ENCODE assay signal across 3 cellular contexts in the genomic region with DNA sequence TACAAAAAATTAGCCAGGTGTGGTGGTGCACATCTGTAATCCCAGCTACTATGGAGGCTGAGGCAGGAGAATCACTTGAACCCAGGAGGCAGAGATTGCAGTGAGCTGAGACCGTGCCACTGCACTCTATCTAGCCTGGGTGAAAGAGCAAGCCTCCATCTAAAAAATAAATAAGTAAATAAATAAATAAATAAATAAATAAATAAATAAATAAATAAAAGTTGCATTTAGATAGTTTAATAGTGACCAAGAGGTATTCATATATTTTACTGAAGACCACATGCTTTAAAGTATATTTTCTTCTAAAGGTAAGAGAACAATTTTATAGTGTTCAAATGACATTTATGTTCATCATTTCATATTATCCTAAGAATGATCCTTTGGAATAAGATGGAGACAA.
DNase-seq lines count a peak whose midpoint lies in the region; ATAC-seq, FAIRE-seq and TF ChIP-seq lines count a peak whose summit lies in the region.
"Not testable (repeated sequence)": the region's sequence is repeated elsewhere in the genome, so short reads cannot be mapped to it uniquely, and the experiment has no call there.

No MANE protein-coding gene starts in this region.

- not testable (repeated sequence) for H3K27ac ChIP-seq in A549; HEK293 (ENCODE audit: extremely low read depth, low read depth, low read length)

- DNase-seq in A549 (ENCODE audit: low read depth in 1 of 2, low spot score in 1 of 2); RCC 7860 (ENCODE audit: low spot score): not testable (repeated sequence)

- TF ChIP-seq EP300 in A549 (IDR thresholded peaks at IDR 0.05), result not testable (repeated sequence)

- CTCF ChIA-PET in A549 (lab: Yijun Ruan, JAX), result interaction anchor here (0.6 kb wide), 1 partner anchor 12 kb away, joined by 3 read pairs; no protein-coding TSS in a partner anchor
- CTCF ChIA-PET in HEK293 (lab: Yijun Ruan, JAX), result not testable (repeated sequence)

- not testable (repeated sequence) for TF ChIP-seq RAD21 in A549 (conservative IDR thresholded peaks at IDR 0.05 in 1 of 2, IDR thresholded peaks at IDR 0.05 in 1 of 2)

- not testable (repeated sequence) for H3K4me3 ChIP-seq in A549; HEK293 (ENCODE audit: low read depth, low read length)

- FAIRE-seq in A549 (lab: Jason Lieb, UNC), result not testable (repeated sequence)
- FAIRE-seq in RCC 7860 (lab: Jason Lieb, UNC), result peak; percentile 36

- not testable (repeated sequence) for TF ChIP-seq CTCF in A549 (IDR thresholded peaks at IDR 0.05); HEK293 (tag by site-specific recombination; IDR thresholded peaks at IDR 0.05)

- H3K9me3 ChIP-seq in A549; HEK293 (ENCODE audit: control insufficient read depth, insufficient read depth, low read depth, low read length): not testable (repeated sequence)

- not testable (repeated sequence) for TF ChIP-seq POLR2A in A549 (IDR thresholded peaks at IDR 0.05; ENCODE audit: low read length)

- not testable (repeated sequence) for ATAC-seq in A549

- WGBS in A549 (ENCODE audit: missing lambda C conversion rate), result 61% methylated on average over 1 of the region's 1 CpG

- H3K4me1 ChIP-seq in A549; HEK293 (ENCODE audit: control insufficient read depth, insufficient read depth, low read length): not testable (repeated sequence)

- POLR2A ChIA-PET in A549 (lab: Yijun Ruan, JAX); HEK293 (lab: Yijun Ruan, JAX): not testable (repeated sequence)

- not testable (repeated sequence) for H3K36me3 ChIP-seq in HEK293 (ENCODE audit: control insufficient read depth in 2 of 2, insufficient read depth in 1 of 2, low read length in 2 of 2)

- H3K4me2 ChIP-seq in A549, result not testable (repeated sequence)

TF ChIP-seq in A549, 52 proteins besides CTCF, POLR2A, EP300 and RAD21:
- peak; percentile 43 for TF ChIP-seq ZC3H11A (IDR thresholded peaks at IDR 0.05)

TF ChIP-seq in HEK293, 187 proteins besides CTCF, POLR2A, EP300 and RAD21:
- TF ChIP-seq ZNF555 (tag by site-specific recombination; conservative IDR thresholded peaks at IDR 0.05) (peak; percentile 47), ZNF394 (tag by site-specific recombination; IDR thresholded peaks at IDR 0.05; ENCODE audit: borderline replicate concordance) (peak; percentile 75; the same call in 1 of the 2 replicates), ZBTB8A (tag by site-specific recombination; IDR thresholded peaks at IDR 0.05) (0 out of 2 replicates have a peak, but pooled peaks have one; percentile 36), ZNF266 (tag by site-specific recombination; IDR thresholded peaks at IDR 0.05; ENCODE audit: low read depth) (peak; percentile 49; the same call in 1 of the 2 replicates), ZNF623 (tag by site-specific recombination; IDR thresholded peaks at IDR 0.05) (peak; percentile 41), ZNF202 (tag by site-specific recombination; IDR thresholded peaks at IDR 0.05; ENCODE audit: borderline replicate concordance) (0 out of 2 replicates have a peak, but pooled peaks have one; percentile 14), ZNF426 (tag by site-specific recombination; IDR thresholded peaks at IDR 0.05) (peak; percentile 55)
- TF ChIP-seq, protein P1, sequence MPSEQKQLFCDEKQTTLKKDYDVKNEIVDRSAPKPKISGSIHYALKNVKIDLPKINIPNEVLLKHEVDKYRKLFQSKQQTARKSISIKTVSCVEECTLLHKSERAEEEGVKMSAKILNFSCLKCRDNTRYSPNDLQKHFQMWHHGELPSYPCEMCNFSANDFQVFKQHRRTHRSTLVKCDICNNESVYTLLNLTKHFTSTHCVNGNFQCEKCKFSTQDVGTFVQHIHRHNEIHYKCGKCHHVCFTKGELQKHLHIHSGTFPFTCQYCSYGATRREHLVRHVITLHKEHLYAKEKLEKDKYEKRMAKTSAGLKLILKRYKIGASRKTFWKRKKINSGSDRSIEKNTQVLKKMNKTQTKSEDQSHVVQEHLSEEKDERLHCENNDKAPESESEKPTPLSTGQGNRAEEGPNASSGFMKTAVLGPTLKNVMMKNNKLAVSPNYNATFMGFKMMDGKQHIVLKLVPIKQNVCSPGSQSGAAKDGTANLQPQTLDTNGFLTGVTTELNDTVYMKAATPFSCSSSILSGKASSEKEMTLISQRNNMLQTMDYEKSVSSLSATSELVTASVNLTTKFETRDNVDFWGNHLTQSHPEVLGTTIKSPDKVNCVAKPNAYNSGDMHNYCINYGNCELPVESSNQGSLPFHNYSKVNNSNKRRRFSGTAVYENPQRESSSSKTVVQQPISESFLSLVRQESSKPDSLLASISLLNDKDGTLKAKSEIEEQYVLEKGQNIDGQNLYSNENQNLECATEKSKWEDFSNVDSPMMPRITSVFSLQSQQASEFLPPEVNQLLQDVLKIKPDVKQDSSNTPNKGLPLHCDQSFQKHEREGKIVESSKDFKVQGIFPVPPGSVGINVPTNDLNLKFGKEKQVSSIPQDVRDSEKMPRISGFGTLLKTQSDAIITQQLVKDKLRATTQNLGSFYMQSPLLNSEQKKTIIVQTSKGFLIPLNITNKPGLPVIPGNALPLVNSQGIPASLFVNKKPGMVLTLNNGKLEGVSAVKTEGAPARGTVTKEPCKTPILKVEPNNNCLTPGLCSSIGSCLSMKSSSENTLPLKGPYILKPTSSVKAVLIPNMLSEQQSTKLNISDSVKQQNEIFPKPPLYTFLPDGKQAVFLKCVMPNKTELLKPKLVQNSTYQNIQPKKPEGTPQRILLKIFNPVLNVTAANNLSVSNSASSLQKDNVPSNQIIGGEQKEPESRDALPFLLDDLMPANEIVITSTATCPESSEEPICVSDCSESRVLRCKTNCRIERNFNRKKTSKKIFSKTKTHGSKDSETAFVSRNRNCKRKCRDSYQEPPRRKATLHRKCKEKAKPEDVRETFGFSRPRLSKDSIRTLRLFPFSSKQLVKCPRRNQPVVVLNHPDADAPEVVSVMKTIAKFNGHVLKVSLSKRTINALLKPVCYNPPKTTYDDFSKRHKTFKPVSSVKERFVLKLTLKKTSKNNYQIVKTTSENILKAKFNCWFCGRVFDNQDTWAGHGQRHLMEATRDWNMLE (tag by site-specific recombination; conservative IDR thresholded peaks at IDR 0.05; ENCODE audit: low read depth), result peak; percentile 55; the same call in 1 of the 2 replicates
- TF ChIP-seq, protein P2, sequence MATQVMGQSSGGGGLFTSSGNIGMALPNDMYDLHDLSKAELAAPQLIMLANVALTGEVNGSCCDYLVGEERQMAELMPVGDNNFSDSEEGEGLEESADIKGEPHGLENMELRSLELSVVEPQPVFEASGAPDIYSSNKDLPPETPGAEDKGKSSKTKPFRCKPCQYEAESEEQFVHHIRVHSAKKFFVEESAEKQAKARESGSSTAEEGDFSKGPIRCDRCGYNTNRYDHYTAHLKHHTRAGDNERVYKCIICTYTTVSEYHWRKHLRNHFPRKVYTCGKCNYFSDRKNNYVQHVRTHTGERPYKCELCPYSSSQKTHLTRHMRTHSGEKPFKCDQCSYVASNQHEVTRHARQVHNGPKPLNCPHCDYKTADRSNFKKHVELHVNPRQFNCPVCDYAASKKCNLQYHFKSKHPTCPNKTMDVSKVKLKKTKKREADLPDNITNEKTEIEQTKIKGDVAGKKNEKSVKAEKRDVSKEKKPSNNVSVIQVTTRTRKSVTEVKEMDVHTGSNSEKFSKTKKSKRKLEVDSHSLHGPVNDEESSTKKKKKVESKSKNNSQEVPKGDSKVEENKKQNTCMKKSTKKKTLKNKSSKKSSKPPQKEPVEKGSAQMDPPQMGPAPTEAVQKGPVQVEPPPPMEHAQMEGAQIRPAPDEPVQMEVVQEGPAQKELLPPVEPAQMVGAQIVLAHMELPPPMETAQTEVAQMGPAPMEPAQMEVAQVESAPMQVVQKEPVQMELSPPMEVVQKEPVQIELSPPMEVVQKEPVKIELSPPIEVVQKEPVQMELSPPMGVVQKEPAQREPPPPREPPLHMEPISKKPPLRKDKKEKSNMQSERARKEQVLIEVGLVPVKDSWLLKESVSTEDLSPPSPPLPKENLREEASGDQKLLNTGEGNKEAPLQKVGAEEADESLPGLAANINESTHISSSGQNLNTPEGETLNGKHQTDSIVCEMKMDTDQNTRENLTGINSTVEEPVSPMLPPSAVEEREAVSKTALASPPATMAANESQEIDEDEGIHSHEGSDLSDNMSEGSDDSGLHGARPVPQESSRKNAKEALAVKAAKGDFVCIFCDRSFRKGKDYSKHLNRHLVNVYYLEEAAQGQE (tag by site-specific recombination; IDR thresholded peaks at IDR 0.05), result 0 out of 2 replicates have a peak, but pooled peaks have one; percentile 42
- TF ChIP-seq, protein P3, sequence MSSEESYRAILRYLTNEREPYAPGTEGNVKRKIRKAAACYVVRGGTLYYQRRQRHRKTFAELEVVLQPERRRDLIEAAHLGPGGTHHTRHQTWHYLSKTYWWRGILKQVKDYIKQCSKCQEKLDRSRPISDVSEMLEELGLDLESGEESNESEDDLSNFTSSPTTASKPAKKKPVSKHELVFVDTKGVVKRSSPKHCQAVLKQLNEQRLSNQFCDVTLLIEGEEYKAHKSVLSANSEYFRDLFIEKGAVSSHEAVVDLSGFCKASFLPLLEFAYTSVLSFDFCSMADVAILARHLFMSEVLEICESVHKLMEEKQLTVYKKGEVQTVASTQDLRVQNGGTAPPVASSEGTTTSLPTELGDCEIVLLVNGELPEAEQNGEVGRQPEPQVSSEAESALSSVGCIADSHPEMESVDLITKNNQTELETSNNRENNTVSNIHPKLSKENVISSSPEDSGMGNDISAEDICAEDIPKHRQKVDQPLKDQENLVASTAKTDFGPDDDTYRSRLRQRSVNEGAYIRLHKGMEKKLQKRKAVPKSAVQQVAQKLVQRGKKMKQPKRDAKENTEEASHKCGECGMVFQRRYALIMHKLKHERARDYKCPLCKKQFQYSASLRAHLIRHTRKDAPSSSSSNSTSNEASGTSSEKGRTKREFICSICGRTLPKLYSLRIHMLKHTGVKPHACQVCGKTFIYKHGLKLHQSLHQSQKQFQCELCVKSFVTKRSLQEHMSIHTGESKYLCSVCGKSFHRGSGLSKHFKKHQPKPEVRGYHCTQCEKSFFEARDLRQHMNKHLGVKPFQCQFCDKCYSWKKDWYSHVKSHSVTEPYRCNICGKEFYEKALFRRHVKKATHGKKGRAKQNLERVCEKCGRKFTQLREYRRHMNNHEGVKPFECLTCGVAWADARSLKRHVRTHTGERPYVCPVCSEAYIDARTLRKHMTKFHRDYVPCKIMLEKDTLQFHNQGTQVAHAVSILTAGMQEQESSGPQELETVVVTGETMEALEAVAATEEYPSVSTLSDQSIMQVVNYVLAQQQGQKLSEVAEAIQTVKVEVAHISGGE (tag by site-specific recombination; conservative IDR thresholded peaks at IDR 0.05; ENCODE audit: low read depth), result peak; percentile 38; the same call in 1 of the 2 replicates
